Comparison of ENCODE assay signal across 9 cellular contexts in the genomic region with DNA sequence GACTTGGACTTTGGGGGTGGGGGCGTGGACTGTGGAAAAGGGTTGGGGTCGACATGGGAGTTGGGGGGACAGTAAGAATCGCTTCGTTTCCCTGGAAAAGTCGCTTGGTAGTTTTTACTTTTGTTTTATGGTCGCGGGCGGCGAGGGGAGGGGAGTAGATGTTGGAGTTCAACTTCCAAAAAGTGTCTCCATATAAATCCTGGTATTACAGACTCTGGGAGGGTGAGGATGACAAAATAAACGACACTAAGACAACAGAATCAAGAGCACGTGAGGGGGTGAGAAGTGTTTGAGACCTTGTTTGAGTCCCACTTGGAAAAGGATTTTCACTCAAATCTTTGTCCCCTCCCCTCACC. TPM values are rescaled to one million over a fixed set of nuclear protein-coding genes. Genes with fewer than 3 reads are reported as not detected.
DNase-seq lines count a peak whose midpoint lies in the region; TF ChIP-seq lines count a peak whose summit lies in the region.
"Had no signal": no experiment of that assay in that cellular context is flagged by ENCODE, and none has a peak within 500 bp of the region (broad histone marks: within the 10 kb centered on the region; RNA-seq: fewer than 3 reads in every experiment).

No MANE protein-coding gene starts in this region.

- no peaks in the 10 kb centered on the region for H3K79me2 ChIP-seq in smooth muscle cell (ENCODE audit: low read depth)

- TF ChIP-seq CTCF in fibroblast of the aortic adventitia (IDR thresholded peaks at IDR 0.05; ENCODE audit: insufficient read depth, low read length) (no peak), smooth muscle cell (IDR thresholded peaks at IDR 0.05; ENCODE audit: borderline replicate concordance, insufficient read depth, poor library complexity, severe bottlenecking) (no peak)

- peaks cover 33% of the 10 kb centered on the region for H3K4me1 ChIP-seq in smooth muscle cell (ENCODE audit: low read depth)

- no peaks in the 10 kb centered on the region for H3K27me3 ChIP-seq in smooth muscle cell (ENCODE audit: low read depth)

- peak overlapping the region; percentile 97 for H3K4me2 ChIP-seq in smooth muscle cell

- H3F3A ChIP-seq in smooth muscle cell (ENCODE audit: low read depth) = peaks cover 34% of the 10 kb centered on the region

- H4K20me1 ChIP-seq in smooth muscle cell (ENCODE audit: low read depth) = peaks cover 11% of the 10 kb centered on the region

- no peaks in the 10 kb centered on the region for H3K9me3 ChIP-seq in smooth muscle cell (replicated peaks; ENCODE audit: low read depth)

- WGBS in smooth muscle cell (ENCODE audit: low lambda C conversion rate) = under 1% methylated on average over 11 of the region's 11 CpGs

- DNase-seq in NCI-H82 treated with DMSO at 0.1 percent for 48 hours (lab: John Stamatoyannopoulos, UW; ENCODE audit: unreplicated experiment) (peak; percentile 64), NCI-H82 (lab: John Stamatoyannopoulos, UW) (no peak), SW480 (ENCODE audit: low spot score) (peak; percentile 62), fibroblast of the aortic adventitia (ENCODE audit: low read depth) (no peak), smooth muscle cell (lab: John Stamatoyannopoulos, UW; ENCODE audit: unreplicated experiment) (no peak), NOMO-1 treated with DMSO at 0.1 percent for 48 hours (lab: John Stamatoyannopoulos, UW; ENCODE audit: unreplicated experiment) (no peak), NOMO-1 treated with dmso at 0.1 percent for 144 hours (lab: John Stamatoyannopoulos, UW; ENCODE audit: unreplicated experiment) (no peak)
- no peak for DNase-seq in activated CD8-positive, alpha-beta memory T cell treated with anti-CD3 and anti-CD28 coated beads for 24 hours

- H3K4me3 ChIP-seq in fibroblast of the aortic adventitia (ENCODE audit: low read depth, low read length) = peak overlapping the region; percentile 58
- H3K4me3 ChIP-seq in smooth muscle cell = peak overlapping the region; percentile 78

- H2AFZ ChIP-seq in smooth muscle cell (ENCODE audit: low read depth) = peak overlapping the region; percentile 86

- H3K9ac ChIP-seq in smooth muscle cell (ENCODE audit: low read depth) = no peak overlapping the region

- no peaks in the 10 kb centered on the region for H3K36me3 ChIP-seq in smooth muscle cell (ENCODE audit: low read depth)

- peak overlapping the region; percentile 22 for H3K27ac ChIP-seq in smooth muscle cell (ENCODE audit: low read depth)
- H3K27ac ChIP-seq: VCaP had no signal

RNA-seq across cellular contexts. Expression of gene BCL11B, which starts 0.7 kb away (rescaled TPM):
- total RNA-seq in fibroblast of the aortic adventitia (ENCODE audit: low replicate concordance) (0.09 TPM in 1 of 2 replicates, not detected in the other), smooth muscle cell (3.0 and 3.6 TPM in 2 replicates)
- 0.47 and 0.56 TPM in 2 replicates for polyA plus RNA-seq in smooth muscle cell

Comparison
In these comparisons a context has a peak if more than half of its experiments do, and no peak if none do; other contexts are left out.
1. DNase-seq: peak in NCI-H82 treated with DMSO at 0.1 percent for 48 hours (single experiment) and SW480 (single experiment); none in NCI-H82 (single experiment), fibroblast of the aortic adventitia (single experiment), smooth muscle cell (single experiment), NOMO-1 treated with DMSO at 0.1 percent for 48 hours (single experiment), NOMO-1 treated with dmso at 0.1 percent for 144 hours (single experiment) and activated CD8-positive, alpha-beta memory T cell treated with anti-CD3 and anti-CD28 coated beads for 24 hours (single experiment).